In the genomic region with DNA sequence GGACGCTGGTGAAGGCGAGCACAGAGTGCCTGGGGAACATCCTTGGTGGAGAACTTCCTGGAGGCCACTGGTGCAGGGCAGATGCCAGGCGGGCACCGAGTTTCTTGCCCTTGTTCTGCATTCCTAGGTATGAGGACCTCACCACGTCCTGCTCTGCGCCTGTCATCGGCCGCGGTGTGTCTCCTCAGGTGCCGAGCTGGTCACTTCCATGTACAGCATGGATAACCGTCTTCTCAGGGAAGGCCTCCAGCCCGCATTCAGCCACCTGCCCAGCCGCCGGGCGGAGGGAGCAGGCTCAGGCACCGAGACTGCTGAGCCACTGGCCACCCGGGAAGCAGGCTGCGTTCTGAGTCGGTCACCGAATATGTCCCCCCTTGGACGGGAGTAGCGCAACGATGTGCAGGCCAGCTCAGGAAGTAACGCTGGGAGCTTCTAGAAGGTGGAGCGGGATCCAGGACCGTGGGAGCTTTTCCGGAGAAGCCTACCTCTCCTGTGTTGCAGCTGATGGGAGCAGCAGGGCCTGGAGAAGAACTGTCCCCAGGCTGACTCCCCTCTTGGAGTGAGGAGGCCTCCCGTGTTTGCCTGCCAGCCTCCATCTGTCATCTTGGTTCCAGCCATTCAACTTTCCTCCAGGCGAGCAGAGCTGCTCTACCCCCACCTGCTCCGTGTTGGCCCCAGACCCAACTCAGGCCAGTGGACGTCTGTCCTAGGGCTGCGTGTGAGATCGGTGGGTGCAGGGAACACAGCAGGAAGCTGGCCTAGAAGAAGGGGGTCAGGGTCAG, we compare ENCODE assay signal across 1 cellular context.
TF ChIP-seq lines count a peak whose summit lies in the region.

No MANE protein-coding gene starts in this region.

TF ChIP-seq in K562, 482 proteins besides CTCF, POLR2A, EP300 and RAD21:
- TF ChIP-seq MAFF (IDR thresholded peaks at IDR 0.05; ENCODE audit: low read length) (no peak), RFX5 (IDR thresholded peaks at IDR 0.05; ENCODE audit: low read depth, low read length) (no peak), ZNF695 (CRISPR knock-in tag; IDR thresholded peaks at IDR 0.05) (no peak), MED1 (CRISPR knock-in tag; IDR thresholded peaks at IDR 0.05; ENCODE audit: borderline replicate concordance) (no peak)
- TF ChIP-seq, protein P1, sequence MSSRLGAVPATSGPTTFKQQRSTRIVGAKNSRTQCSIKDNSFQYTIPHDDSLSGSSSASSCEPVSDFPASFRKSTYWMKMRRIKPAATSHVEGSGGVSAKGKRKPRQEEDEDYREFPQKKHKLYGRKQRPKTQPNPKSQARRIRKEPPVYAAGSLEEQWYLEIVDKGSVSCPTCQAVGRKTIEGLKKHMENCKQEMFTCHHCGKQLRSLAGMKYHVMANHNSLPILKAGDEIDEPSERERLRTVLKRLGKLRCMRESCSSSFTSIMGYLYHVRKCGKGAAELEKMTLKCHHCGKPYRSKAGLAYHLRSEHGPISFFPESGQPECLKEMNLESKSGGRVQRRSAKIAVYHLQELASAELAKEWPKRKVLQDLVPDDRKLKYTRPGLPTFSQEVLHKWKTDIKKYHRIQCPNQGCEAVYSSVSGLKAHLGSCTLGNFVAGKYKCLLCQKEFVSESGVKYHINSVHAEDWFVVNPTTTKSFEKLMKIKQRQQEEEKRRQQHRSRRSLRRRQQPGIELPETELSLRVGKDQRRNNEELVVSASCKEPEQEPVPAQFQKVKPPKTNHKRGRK (tag; IDR thresholded peaks at IDR 0.05): no peak
- TF ChIP-seq, protein P2, sequence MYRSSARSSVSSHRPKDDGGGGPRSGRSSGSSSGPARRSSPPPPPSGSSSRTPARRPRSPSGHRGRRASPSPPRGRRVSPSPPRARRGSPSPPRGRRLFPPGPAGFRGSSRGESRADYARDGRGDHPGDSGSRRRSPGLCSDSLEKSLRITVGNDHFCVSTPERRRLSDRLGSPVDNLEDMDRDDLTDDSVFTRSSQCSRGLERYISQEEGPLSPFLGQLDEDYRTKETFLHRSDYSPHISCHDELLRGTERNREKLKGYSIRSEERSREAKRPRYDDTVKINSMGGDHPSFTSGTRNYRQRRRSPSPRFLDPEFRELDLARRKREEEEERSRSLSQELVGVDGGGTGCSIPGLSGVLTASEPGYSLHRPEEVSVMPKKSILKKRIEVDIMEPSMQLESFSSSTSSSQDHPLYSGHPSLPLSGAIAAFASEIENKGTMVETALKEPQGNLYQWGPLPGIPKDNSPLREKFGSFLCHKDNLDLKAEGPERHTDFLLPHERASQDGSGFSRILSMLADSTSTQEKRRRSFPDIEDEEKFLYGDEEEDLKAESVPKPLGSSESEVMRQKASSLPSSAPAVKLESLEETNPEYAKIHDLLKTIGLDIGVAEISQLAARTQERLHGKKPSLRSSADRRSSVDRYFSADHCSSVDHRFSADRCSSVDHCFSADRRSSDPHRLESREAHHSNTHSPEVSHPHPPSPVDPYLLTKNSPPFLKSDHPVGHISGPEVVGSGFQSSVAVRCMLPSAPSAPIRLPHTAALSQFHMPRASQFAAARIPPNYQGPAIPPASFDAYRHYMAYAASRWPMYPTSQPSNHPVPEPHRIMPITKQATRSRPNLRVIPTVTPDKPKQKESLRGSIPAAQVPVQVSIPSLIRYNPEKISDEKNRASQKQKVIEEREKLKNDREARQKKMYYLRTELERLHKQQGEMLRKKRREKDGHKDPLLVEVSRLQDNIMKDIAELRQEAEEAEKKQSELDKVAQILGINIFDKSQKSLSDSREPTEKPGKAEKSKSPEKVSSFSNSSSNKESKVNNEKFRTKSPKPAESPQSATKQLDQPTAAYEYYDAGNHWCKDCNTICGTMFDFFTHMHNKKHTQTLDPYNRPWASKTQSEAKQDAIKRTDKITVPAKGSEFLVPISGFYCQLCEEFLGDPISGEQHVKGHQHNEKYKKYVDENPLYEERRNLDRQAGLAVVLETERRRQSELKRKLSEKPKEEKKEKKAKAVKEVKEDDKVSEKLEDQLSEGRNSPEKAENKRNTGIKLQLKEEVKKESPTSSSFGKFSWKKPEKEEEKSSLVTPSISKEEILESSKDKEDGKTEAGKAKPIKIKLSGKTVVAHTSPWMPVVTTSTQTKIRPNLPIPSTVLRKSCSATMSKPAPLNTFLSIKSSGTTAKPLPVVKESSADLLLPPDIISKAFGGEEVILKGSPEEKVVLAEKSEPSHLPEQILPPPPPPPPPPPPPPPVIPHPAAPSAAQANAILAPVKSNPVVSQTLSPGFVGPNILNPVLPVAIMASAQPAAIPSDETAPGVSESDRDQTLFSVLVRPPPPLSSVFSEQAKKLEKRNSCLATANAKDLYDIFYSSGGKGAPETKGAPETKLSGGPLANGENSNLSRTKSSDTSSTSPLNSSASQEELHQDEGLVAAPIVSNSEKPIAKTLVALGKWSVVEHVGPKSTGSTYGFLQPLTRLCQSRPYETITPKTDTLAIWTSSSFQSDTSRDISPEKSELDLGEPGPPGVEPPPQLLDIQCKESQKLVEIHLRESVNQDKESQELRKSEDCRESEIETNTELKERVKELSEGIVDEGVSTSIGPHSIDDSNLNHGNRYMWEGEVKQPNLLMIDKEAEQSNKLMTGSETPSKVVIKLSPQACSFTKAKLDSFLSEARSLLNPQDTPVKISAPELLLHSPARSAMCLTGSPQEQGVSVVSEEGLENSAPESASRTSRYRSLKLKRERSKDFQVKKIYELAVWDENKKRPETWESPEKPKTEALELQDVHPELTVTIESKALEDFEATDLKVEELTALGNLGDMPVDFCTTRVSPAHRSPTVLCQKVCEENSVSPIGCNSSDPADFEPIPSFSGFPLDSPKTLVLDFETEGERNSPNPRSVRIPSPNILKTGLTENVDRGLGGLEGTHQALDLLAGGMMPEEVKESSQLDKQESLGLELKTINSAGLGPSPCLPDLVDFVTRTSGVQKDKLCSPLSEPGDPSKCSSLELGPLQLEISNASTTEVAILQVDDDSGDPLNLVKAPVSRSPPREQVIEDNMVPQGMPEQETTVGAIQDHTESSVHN (IDR thresholded peaks at IDR 0.05; ENCODE audit: borderline replicate concordance in 1 of 2, low read depth in 1 of 2): no peak
